Comparison of ENCODE assay signal across 8 cellular contexts in the genomic region with DNA sequence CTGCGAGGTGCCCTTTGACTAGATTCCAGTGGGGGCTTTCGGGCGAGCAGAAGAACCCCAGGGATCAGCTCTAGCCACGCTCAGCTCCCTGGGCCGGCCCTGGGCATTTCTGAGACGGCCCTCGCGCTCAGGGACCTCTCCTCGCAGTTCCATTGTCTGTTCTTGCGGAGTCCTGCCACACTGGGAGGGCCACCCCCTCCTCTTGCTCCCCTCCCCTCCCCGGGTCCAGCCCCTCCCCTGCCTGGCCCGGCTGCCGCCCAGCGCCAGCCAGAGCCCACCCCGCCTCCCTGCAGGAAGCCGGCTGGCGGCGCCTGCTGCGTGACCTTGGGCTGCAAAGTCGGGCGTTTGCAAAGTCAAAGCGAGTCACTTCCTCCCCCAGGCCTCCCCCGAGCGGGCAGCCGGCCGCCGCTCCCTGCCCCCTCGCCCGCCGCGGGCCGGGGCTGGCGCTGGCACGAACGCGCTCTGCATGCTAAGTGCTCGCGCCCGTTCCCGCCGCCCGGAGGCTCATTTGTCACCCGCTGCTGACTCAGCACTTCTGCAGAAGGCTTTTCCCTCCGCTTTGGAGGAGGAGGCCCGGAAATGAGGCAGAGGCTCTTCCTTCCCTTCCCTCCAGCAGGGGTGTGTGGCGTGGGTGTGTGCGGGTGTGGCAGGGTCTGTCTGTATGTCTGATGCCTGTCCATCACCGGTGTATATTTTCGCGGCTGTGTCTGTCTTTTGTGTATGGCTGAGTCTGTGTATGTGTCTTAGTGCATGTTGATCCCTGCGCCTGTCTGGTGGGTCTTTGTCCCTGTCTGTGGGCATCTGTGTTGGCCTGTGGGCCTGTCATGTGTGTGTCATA.
DNase-seq lines count a peak whose midpoint lies in the region; ATAC-seq and TF ChIP-seq lines count a peak whose summit lies in the region.

No MANE protein-coding gene starts in this region.

- H3K36me3 ChIP-seq in H7 (replicated peaks; ENCODE audit: control insufficient read depth, insufficient read depth, low read length) = no peaks in the 10 kb centered on the region
- H3K36me3 ChIP-seq in testis (ENCODE audit: low read depth, missing control alignments) = no peaks in the 10 kb centered on the region

- peaks cover 51% of the 10 kb centered on the region for H3K4me1 ChIP-seq in testis

- ATAC-seq in SK-N-SH treated with all-trans-retinoic acid at 6 μM for 48 hours = peak; percentile 75
- peak; percentile 65 to 71 for ATAC-seq in activated naive CD4-positive, alpha-beta T cell treated with anti-CD3 and anti-CD28 coated beads, Interleukin-2, amount 50 U/mL, for 72 hours

- H3K9me3 Mint-ChIP-seq in activated naive CD4-positive, alpha-beta T cell treated with anti-CD3 and anti-CD28 coated beads, Interleukin-2, amount 50 U/mL, for 72 hours = peaks cover 0 to under 1% of the 10 kb centered on the region in 2 donors
- peaks cover 13% of the 10 kb centered on the region for H3K9me3 Mint-ChIP-seq in glutamatergic neuron (ENCODE audit: unreplicated experiment)
- no peaks in the 10 kb centered on the region for H3K9me3 Mint-ChIP-seq in osteocyte (ENCODE audit: unreplicated experiment)

- H3K27me3 Mint-ChIP-seq in glutamatergic neuron (ENCODE audit: unreplicated experiment) = peaks cover 8% of the 10 kb centered on the region
- H3K27me3 Mint-ChIP-seq in osteocyte (ENCODE audit: unreplicated experiment) = no peaks in the 10 kb centered on the region

- H3K9me3 ChIP-seq in testis = no peaks in the 10 kb centered on the region

- WGBS in testis, 2 donors = 2% methylated on average over 31 to 51 of the region's 51 CpGs

- intact Hi-C loops in testis (cut with DNase I; ENCODE audit: low total_unique reads) = no loop called here

- H3K27me3 ChIP-seq in H7 (ENCODE audit: control insufficient read depth, insufficient read depth, low read length) (no peaks in the 10 kb centered on the region), testis (no peaks in the 10 kb centered on the region)

- DNase-seq in DMS79 treated with DMSO at 0.1 percent for 48 hours (lab: John Stamatoyannopoulos, UW) (peak; percentile 99), H7 (peak; percentile 94), NCI-H1105 (lab: John Stamatoyannopoulos, UW) (peak; percentile 95), glutamatergic neuron (peak; percentile 84), osteocyte (ENCODE audit: extremely low spot score, unreplicated experiment) (peak; percentile 99), testis (peak; percentile 92)
- DNase-seq in activated naive CD4-positive, alpha-beta T cell treated with anti-CD3 and anti-CD28 coated beads, Interleukin-2, amount 50 U/mL, for 72 hours (ENCODE audit: low spot score in 2 of 2) = peak; percentile 79 to 95

- H3K27ac ChIP-seq in testis = peak overlapping the region; percentile 86 to 89

- H3K4me1 Mint-ChIP-seq in glutamatergic neuron (ENCODE audit: low read depth, unreplicated experiment) (peaks cover 26% of the 10 kb centered on the region), osteocyte (ENCODE audit: unreplicated experiment) (peaks cover 88% of the 10 kb centered on the region)

- no peak for TF ChIP-seq POLR2A in testis (IDR thresholded peaks at IDR 0.05)

- H3K36me3 Mint-ChIP-seq in activated naive CD4-positive, alpha-beta T cell treated with anti-CD3 and anti-CD28 coated beads, Interleukin-2, amount 50 U/mL, for 72 hours = no peaks in the 10 kb centered on the region
- H3K36me3 Mint-ChIP-seq in glutamatergic neuron (ENCODE audit: unreplicated experiment) (no peaks in the 10 kb centered on the region), osteocyte (ENCODE audit: unreplicated experiment) (no peaks in the 10 kb centered on the region)

- H3K4me3 ChIP-seq in H7 (ENCODE audit: insufficient read depth, low read depth, low read length) = peak overlapping the region; percentile 28; the same call in 1 of the 2 replicates
- peak overlapping the region; percentile 52 to 63 for H3K4me3 ChIP-seq in testis

- H3K27ac Mint-ChIP-seq in activated naive CD4-positive, alpha-beta T cell treated with anti-CD3 and anti-CD28 coated beads, Interleukin-2, amount 50 U/mL, for 72 hours = peak overlapping the region; percentile 92 to 95
- H3K27ac Mint-ChIP-seq in glutamatergic neuron (ENCODE audit: unreplicated experiment) (peak overlapping the region; percentile 100), osteocyte (ENCODE audit: unreplicated experiment) (peak overlapping the region; percentile 98)

- H3K4me3 Mint-ChIP-seq in glutamatergic neuron (ENCODE audit: unreplicated experiment) = peak overlapping the region; percentile 90
- peak overlapping the region; percentile 55 for H3K4me3 Mint-ChIP-seq in osteocyte (ENCODE audit: unreplicated experiment)

- TF ChIP-seq CTCF in glutamatergic neuron (IDR thresholded peaks at IDR 0.05; ENCODE audit: partially characterized antibody, unreplicated experiment) = no peak
- no peak for TF ChIP-seq CTCF in osteocyte (IDR thresholded peaks at IDR 0.05)
- no peak for TF ChIP-seq CTCF in testis (IDR thresholded peaks at IDR 0.05)

TF ChIP-seq in SK-N-SH treated with all-trans-retinoic acid at 6 μM for 48 hours, 23 proteins besides CTCF, POLR2A, EP300 and RAD21 (continues in another document):
- no peak for TF ChIP-seq TCF4 (CRISPR knock-in tag; IDR thresholded peaks at IDR 0.05; ENCODE audit: borderline replicate concordance)
- peak; percentile 37; the same call in 1 of the 2 replicates for TF ChIP-seq CSDC2 (CRISPR knock-in tag; IDR thresholded peaks at IDR 0.05)
- TF ChIP-seq ISL1 (CRISPR knock-in tag; IDR thresholded peaks at IDR 0.05) = peak; percentile 56
- peak; percentile 99; the same call in 1 of the 2 replicates for TF ChIP-seq BACH2 (CRISPR knock-in tag; IDR thresholded peaks at IDR 0.05; ENCODE audit: borderline replicate concordance)
- TF ChIP-seq ESRRG (CRISPR knock-in tag; IDR thresholded peaks at IDR 0.05) = peak; percentile 94
- no peak for TF ChIP-seq RARB (CRISPR knock-in tag; IDR thresholded peaks at IDR 0.05)
- peak; percentile 84; the same call in 1 of the 2 replicates for TF ChIP-seq SNAI2 (CRISPR knock-in tag; IDR thresholded peaks at IDR 0.05)
- TF ChIP-seq, protein P1, sequence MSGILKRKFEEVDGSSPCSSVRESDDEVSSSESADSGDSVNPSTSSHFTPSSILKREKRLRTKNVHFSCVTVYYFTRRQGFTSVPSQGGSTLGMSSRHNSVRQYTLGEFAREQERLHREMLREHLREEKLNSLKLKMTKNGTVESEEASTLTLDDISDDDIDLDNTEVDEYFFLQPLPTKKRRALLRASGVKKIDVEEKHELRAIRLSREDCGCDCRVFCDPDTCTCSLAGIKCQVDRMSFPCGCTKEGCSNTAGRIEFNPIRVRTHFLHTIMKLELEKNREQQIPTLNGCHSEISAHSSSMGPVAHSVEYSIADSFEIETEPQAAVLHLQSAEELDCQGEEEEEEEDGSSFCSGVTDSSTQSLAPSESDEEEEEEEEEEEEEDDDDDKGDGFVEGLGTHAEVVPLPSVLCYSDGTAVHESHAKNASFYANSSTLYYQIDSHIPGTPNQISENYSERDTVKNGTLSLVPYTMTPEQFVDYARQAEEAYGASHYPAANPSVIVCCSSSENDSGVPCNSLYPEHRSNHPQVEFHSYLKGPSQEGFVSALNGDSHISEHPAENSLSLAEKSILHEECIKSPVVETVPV (CRISPR knock-in tag; IDR thresholded peaks at IDR 0.05) = no peak
- TF ChIP-seq, protein P2, sequence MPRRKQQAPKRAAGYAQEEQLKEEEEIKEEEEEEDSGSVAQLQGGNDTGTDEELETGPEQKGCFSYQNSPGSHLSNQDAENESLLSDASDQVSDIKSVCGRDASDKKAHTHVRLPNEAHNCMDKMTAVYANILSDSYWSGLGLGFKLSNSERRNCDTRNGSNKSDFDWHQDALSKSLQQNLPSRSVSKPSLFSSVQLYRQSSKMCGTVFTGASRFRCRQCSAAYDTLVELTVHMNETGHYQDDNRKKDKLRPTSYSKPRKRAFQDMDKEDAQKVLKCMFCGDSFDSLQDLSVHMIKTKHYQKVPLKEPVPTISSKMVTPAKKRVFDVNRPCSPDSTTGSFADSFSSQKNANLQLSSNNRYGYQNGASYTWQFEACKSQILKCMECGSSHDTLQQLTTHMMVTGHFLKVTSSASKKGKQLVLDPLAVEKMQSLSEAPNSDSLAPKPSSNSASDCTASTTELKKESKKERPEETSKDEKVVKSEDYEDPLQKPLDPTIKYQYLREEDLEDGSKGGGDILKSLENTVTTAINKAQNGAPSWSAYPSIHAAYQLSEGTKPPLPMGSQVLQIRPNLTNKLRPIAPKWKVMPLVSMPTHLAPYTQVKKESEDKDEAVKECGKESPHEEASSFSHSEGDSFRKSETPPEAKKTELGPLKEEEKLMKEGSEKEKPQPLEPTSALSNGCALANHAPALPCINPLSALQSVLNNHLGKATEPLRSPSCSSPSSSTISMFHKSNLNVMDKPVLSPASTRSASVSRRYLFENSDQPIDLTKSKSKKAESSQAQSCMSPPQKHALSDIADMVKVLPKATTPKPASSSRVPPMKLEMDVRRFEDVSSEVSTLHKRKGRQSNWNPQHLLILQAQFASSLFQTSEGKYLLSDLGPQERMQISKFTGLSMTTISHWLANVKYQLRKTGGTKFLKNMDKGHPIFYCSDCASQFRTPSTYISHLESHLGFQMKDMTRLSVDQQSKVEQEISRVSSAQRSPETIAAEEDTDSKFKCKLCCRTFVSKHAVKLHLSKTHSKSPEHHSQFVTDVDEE (CRISPR knock-in tag; IDR thresholded peaks at IDR 0.05) = peak; percentile 80; the same call in 1 of the 2 replicates
- TF ChIP-seq ZNF70 (CRISPR knock-in tag; IDR thresholded peaks at IDR 0.05) = peak; percentile 52; the same call in 1 of the 2 replicates
- TF ChIP-seq GLIS3 (CRISPR knock-in tag; IDR thresholded peaks at IDR 0.05) = 0 out of 2 replicates have a peak, but pooled peaks have one; percentile 68
- peak; percentile 37; the same call in 1 of the 2 replicates for TF ChIP-seq ZNF8 (CRISPR knock-in tag; IDR thresholded peaks at IDR 0.05)
- TF ChIP-seq, protein P3, sequence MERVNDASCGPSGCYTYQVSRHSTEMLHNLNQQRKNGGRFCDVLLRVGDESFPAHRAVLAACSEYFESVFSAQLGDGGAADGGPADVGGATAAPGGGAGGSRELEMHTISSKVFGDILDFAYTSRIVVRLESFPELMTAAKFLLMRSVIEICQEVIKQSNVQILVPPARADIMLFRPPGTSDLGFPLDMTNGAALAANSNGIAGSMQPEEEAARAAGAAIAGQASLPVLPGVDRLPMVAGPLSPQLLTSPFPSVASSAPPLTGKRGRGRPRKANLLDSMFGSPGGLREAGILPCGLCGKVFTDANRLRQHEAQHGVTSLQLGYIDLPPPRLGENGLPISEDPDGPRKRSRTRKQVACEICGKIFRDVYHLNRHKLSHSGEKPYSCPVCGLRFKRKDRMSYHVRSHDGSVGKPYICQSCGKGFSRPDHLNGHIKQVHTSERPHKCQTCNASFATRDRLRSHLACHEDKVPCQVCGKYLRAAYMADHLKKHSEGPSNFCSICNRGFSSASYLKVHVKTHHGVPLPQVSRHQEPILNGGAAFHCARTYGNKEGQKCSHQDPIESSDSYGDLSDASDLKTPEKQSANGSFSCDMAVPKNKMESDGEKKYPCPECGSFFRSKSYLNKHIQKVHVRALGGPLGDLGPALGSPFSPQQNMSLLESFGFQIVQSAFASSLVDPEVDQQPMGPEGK (CRISPR knock-in tag; IDR thresholded peaks at IDR 0.05; ENCODE audit: borderline replicate concordance) = no peak; the same call in 1 of the 2 replicates
- TF ChIP-seq ZFP30 (CRISPR knock-in tag; IDR thresholded peaks at IDR 0.05) = no peak

Comparison
In these comparisons a context has a peak if more than half of its experiments do, and no peak if none do; other contexts are left out.
1. Peak in every context shown above with its lines: DNase-seq, ATAC-seq, H3K4me3 ChIP-seq and H3K27ac ChIP-seq.